ENCODE assay signal across 24 cellular contexts in the genomic region with DNA sequence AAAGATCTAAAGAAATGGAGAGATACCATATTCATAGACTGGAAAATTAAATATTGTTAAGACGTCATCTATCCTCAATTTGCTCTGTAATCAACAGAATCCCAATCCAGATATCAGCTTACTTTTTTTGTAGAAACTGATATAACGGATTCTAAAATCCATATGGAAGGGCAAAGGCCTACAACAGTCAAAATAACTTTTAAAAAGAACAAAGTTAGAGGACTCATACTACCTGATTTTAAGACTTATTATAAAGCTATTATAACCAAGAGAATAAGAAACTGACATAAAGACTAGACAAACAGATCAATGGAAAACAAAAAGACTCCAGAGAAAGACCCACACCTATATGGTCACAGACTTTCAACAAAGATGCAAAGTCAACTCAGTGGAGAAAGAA. TPM values are rescaled to one million over a fixed set of nuclear protein-coding genes. Genes with fewer than 3 reads are reported as not detected.
DNase-seq lines count a peak whose midpoint lies in the region; ATAC-seq and TF ChIP-seq lines count a peak whose summit lies in the region.
"Had no signal": no experiment of that assay in that cellular context is flagged by ENCODE, and none has a peak within 500 bp of the region (broad histone marks: within the 10 kb centered on the region; RNA-seq: fewer than 3 reads in every experiment).

No MANE protein-coding gene starts in this region.

- H3K27me3 ChIP-seq in SU-DHL-6 (ENCODE audit: low read length) (no peaks in the 10 kb centered on the region), mesendoderm (ENCODE audit: insufficient read depth, low read length, poor library complexity) (no peaks in the 10 kb centered on the region)
- H3K27me3 ChIP-seq: adrenal gland, brain microvascular endothelial cell, esophagus squamous epithelium, suprapubic skin had no signal

- H3K79me2 ChIP-seq in SU-DHL-6 (ENCODE audit: insufficient read depth, low read length) (peaks cover 100% of the 10 kb centered on the region), mesendoderm (ENCODE audit: control insufficient read depth, insufficient read depth, low read length) (peaks cover 60% of the 10 kb centered on the region)

- no peak overlapping the region for H2BK120ac ChIP-seq in mesendoderm (ENCODE audit: low read depth, low read length)

- H3K36me3 ChIP-seq in SU-DHL-6 (ENCODE audit: low read length) (peaks cover 57% of the 10 kb centered on the region), mesendoderm (ENCODE audit: control insufficient read depth, insufficient read depth, low read length) (peaks cover 6% of the 10 kb centered on the region)

- DNase-seq in activated naive CD4-positive, alpha-beta T cell treated with anti-CD3 and anti-CD28 coated beads for 36 hours = no peak
- DNase-seq in activated naive CD4-positive, alpha-beta T cell treated with anti-CD3 and anti-CD28 coated beads, Interleukin-2, amount 50 U/mL, for 72 hours (ENCODE audit: low spot score in 2 of 2) = no peak
- DNase-seq in type B pancreatic cell (ENCODE audit: extremely low spot score, unreplicated experiment) (no peak), mesendoderm (no peak), NCI-H82 (lab: John Stamatoyannopoulos, UW) (no peak)
- DNase-seq: activated CD4-positive, alpha-beta memory T cell treated with anti-CD3 and anti-CD28 coated beads, Interleukin-2, amount 10 ng/mL, durations not matched to agents 7 days and 5 days; adrenal gland; brain microvascular endothelial cell; Calu3; EL; esophagus squamous epithelium; HCEC 1CT; IMR-90; mesenchymal stem cell; NCI-H510A treated with DMSO at 0.1 percent for 48 hours; NK-92 treated with Interleukin-12 subunit alpha and Interleukin-12 subunit beta, amount 100 ng/mL, for 24 hours; SHP77; stimulated activated CD4-positive, alpha-beta T cell treated with anti-CD3 and anti-CD28 coated beads, Interleukin-1b, Interleukin-23, amount 100 ng/mL, for 48 hours had no signal

- H2BK15ac ChIP-seq in mesendoderm (replicated peaks; ENCODE audit: low read depth) = no peak overlapping the region

- H3K9me3 Mint-ChIP-seq in activated naive CD4-positive, alpha-beta T cell treated with anti-CD3 and anti-CD28 coated beads for 36 hours = peaks cover 32% of the 10 kb centered on the region
- peaks cover 12 to 28% of the 10 kb centered on the region in 2 donors for H3K9me3 Mint-ChIP-seq in activated naive CD4-positive, alpha-beta T cell treated with anti-CD3 and anti-CD28 coated beads, Interleukin-2, amount 50 U/mL, for 72 hours
- H3K9me3 Mint-ChIP-seq in brain = peaks cover 42 to 72% (median 46%) of the 10 kb centered on the region in 5 experiments
- peaks cover 20% of the 10 kb centered on the region for H3K9me3 Mint-ChIP-seq in type B pancreatic cell

- H4K5ac ChIP-seq in mesendoderm (ENCODE audit: low read length) = no peak overlapping the region

- no peak overlapping the region for H2BK5ac ChIP-seq in mesendoderm (ENCODE audit: low read length)

- H3K4me2 ChIP-seq in SU-DHL-6 (ENCODE audit: low read depth, low read length, poor library complexity, severe bottlenecking) = peak overlapping the region; percentile 33
- no peak overlapping the region for H3K4me2 ChIP-seq in mesendoderm (ENCODE audit: low read length)

- H4K20me1 ChIP-seq in SU-DHL-6 (ENCODE audit: low read depth, low read length) = peaks cover 10% of the 10 kb centered on the region; the same call in 1 of the 2 replicates

- TF ChIP-seq CTCF in SU-DHL-6 (IDR thresholded peaks at IDR 0.05; ENCODE audit: insufficient read depth, low read length, poor library complexity, severe bottlenecking) (no peak), brain (conservative IDR thresholded peaks at IDR 0.05) (no peak), type B pancreatic cell (conservative IDR thresholded peaks at IDR 0.05) (no peak)

- H3K9ac ChIP-seq in SU-DHL-6 (ENCODE audit: low read length) (no peak overlapping the region), mesendoderm (ENCODE audit: low read length) (no peak overlapping the region)

- no peak overlapping the region for H3K18ac ChIP-seq in mesendoderm (ENCODE audit: low read length)

- H3K4me3 ChIP-seq in SU-DHL-6 (ENCODE audit: insufficient read depth, low read length, poor library complexity, severe bottlenecking) (no peak overlapping the region), mesendoderm (ENCODE audit: low read length) (no peak overlapping the region)
- H3K4me3 ChIP-seq: skin epidermis, suprapubic skin had no signal

- H3F3A ChIP-seq in SU-DHL-6 (ENCODE audit: insufficient read depth) = peaks cover 17% of the 10 kb centered on the region; the same call in 1 of the 2 replicates

- no CpG with 5 or more reads among the region's 2 CpGs for WGBS in mesendoderm (ENCODE audit: extremely low coverage, insufficient coverage, low lambda C conversion rate)

- H3K23ac ChIP-seq in mesendoderm (ENCODE audit: low read length) = no peak overlapping the region

- H4K8ac ChIP-seq in mesendoderm (ENCODE audit: low read depth, low read length) = no peak overlapping the region

- CTCF ChIA-PET in activated naive CD4-positive, alpha-beta T cell treated with anti-CD3 and anti-CD28 coated beads for 36 hours (lab: Charles Lee) = no interaction called here

- H3K4me1 Mint-ChIP-seq in activated naive CD4-positive, alpha-beta T cell treated with anti-CD3 and anti-CD28 coated beads for 36 hours (ENCODE audit: low read depth) = peaks cover 70% of the 10 kb centered on the region
- H3K4me1 Mint-ChIP-seq in brain (peaks cover 71% of the 10 kb centered on the region), type B pancreatic cell (ENCODE audit: unreplicated experiment) (peaks cover 23% of the 10 kb centered on the region)

- peaks cover 9% of the 10 kb centered on the region; the same call in 1 of the 2 replicates for H3K9me3 ChIP-seq in SU-DHL-6 (ENCODE audit: insufficient read depth, low read length)
- H3K9me3 ChIP-seq: suprapubic skin had no signal

- peak overlapping the region; percentile 8 for H3K4me3 Mint-ChIP-seq in activated naive CD4-positive, alpha-beta T cell treated with anti-CD3 and anti-CD28 coated beads for 36 hours
- H3K4me3 Mint-ChIP-seq in brain = peak overlapping the region; percentile 48 to 99 (median 78)
- H3K4me3 Mint-ChIP-seq in type B pancreatic cell = peak overlapping the region; percentile 2
- H3K4me3 Mint-ChIP-seq: activated CD4-positive, alpha-beta memory T cell treated with anti-CD3 and anti-CD28 coated beads, Interleukin-2, amount 10 ng/mL, durations not matched to agents 7 days and 5 days had no signal

- H2AFZ ChIP-seq in SU-DHL-6 (ENCODE audit: low read depth, low read length, severe bottlenecking) = no peak overlapping the region

- H3K27me3 Mint-ChIP-seq in activated naive CD4-positive, alpha-beta T cell treated with anti-CD3 and anti-CD28 coated beads for 36 hours (ENCODE audit: low read depth) = no peaks in the 10 kb centered on the region
- H3K27me3 Mint-ChIP-seq in brain (peaks cover 7% of the 10 kb centered on the region), type B pancreatic cell (no peaks in the 10 kb centered on the region)
- H3K27me3 Mint-ChIP-seq: activated CD4-positive, alpha-beta memory T cell treated with anti-CD3 and anti-CD28 coated beads, Interleukin-2, amount 10 ng/mL, durations not matched to agents 7 days and 5 days had no signal

- H3K4me1 ChIP-seq in mesendoderm (ENCODE audit: control insufficient read depth, low read depth, low read length) = peaks cover 13% of the 10 kb centered on the region

- H3K9me2 ChIP-seq in SU-DHL-6 (replicated peaks; ENCODE audit: insufficient read depth, low read length) = no peaks in the 10 kb centered on the region

- intact Hi-C loops in activated naive CD4-positive, alpha-beta T cell treated with anti-CD3 and anti-CD28 coated beads for 36 hours (cut with micrococcal nuclease) = no loop called here

- H3K79me1 ChIP-seq in mesendoderm (ENCODE audit: low read length) = peaks cover 22% of the 10 kb centered on the region

- peaks cover 75% of the 10 kb centered on the region for H3K36me3 Mint-ChIP-seq in activated naive CD4-positive, alpha-beta T cell treated with anti-CD3 and anti-CD28 coated beads for 36 hours (ENCODE audit: low read depth)
- H3K36me3 Mint-ChIP-seq in activated naive CD4-positive, alpha-beta T cell treated with anti-CD3 and anti-CD28 coated beads, Interleukin-2, amount 50 U/mL, for 72 hours = peaks cover 61 to 85% of the 10 kb centered on the region in 2 donors
- H3K36me3 Mint-ChIP-seq in brain (peaks cover 98% of the 10 kb centered on the region), type B pancreatic cell (peaks cover 66% of the 10 kb centered on the region)

- H3K4ac ChIP-seq in mesendoderm (ENCODE audit: low read depth, low read length) = no peak overlapping the region

- H3K27ac ChIP-seq in SU-DHL-6 (ENCODE audit: low read depth, low read length) = no peak overlapping the region
- H3K27ac ChIP-seq in mesendoderm (ENCODE audit: low read depth, low read length) = no peak overlapping the region
- H3K27ac ChIP-seq: adrenal gland, brain microvascular endothelial cell, esophagus squamous epithelium, skin epidermis, suprapubic skin had no signal

- no peak overlapping the region for H3K56ac ChIP-seq in mesendoderm (ENCODE audit: low read length)

- H3K27ac Mint-ChIP-seq in activated naive CD4-positive, alpha-beta T cell treated with anti-CD3 and anti-CD28 coated beads for 36 hours = no peak overlapping the region
- H3K27ac Mint-ChIP-seq in activated naive CD4-positive, alpha-beta T cell treated with anti-CD3 and anti-CD28 coated beads, Interleukin-2, amount 50 U/mL, for 72 hours = no peak overlapping the region
- H3K27ac Mint-ChIP-seq in brain = no peak overlapping the region
- no peak overlapping the region for H3K27ac Mint-ChIP-seq in type B pancreatic cell
- H3K27ac Mint-ChIP-seq: activated CD4-positive, alpha-beta memory T cell treated with anti-CD3 and anti-CD28 coated beads, Interleukin-2, amount 10 ng/mL, durations not matched to agents 7 days and 5 days had no signal

- no peak overlapping the region for H2AK5ac ChIP-seq in mesendoderm (ENCODE audit: low read length)

- ATAC-seq in activated naive CD4-positive, alpha-beta T cell treated with anti-CD3 and anti-CD28 coated beads, Interleukin-2, amount 50 U/mL, for 72 hours = no peak
- no peak for ATAC-seq in HG02798 (IDR thresholded peaks at IDR 0.05; ENCODE audit: poor library complexity, unreplicated experiment)
- ATAC-seq: left lobe of liver had no signal

RNA-seq across cellular contexts. Expression of a gene that starts 6.0 kb away (rescaled TPM):
- total RNA-seq in activated naive CD4-positive, alpha-beta T cell treated with anti-CD3 and anti-CD28 coated beads for 36 hours = 100 to 1,000 TPM; 190 to 200 TPM
- total RNA-seq in activated naive CD4-positive, alpha-beta T cell treated with anti-CD3 and anti-CD28 coated beads, Interleukin-2, amount 50 U/mL, for 72 hours = 100 to 1,000 TPM; 182 to 210 TPM
- 426 TPM for polyA plus RNA-seq in brain (ENCODE audit: insufficient read depth, low read depth, low replicate concordance)
- 127 and 156 TPM in 2 replicates for total RNA-seq in type B pancreatic cell (ENCODE audit: low replicate concordance)
- 181 TPM for polyA plus RNA-seq in mesendoderm (2013, experiment 1 of 2)
- polyA plus RNA-seq in mesendoderm (2013, experiment 2 of 2) = 186 TPM

RNA-seq across cellular contexts. Expression of a gene that starts 6.1 kb away (rescaled TPM):
- total RNA-seq in activated naive CD4-positive, alpha-beta T cell treated with anti-CD3 and anti-CD28 coated beads for 36 hours = 10 to 100 TPM; 33.9 to 35.8 TPM
- total RNA-seq in activated naive CD4-positive, alpha-beta T cell treated with anti-CD3 and anti-CD28 coated beads, Interleukin-2, amount 50 U/mL, for 72 hours = 10 to 100 TPM; 48.0 to 51.4 TPM
- 81.3 TPM for polyA plus RNA-seq in brain (ENCODE audit: insufficient read depth, low read depth, low replicate concordance)
- 15.6 and 36.8 TPM in 2 replicates for total RNA-seq in type B pancreatic cell (ENCODE audit: low replicate concordance)
- polyA plus RNA-seq in mesendoderm (2013, experiment 1 of 2) = 14.1 TPM
- 14.6 TPM for polyA plus RNA-seq in mesendoderm (2013, experiment 2 of 2)

RNA-seq across cellular contexts. Expression of a gene that starts 35.5 kb away (rescaled TPM):
- total RNA-seq in activated naive CD4-positive, alpha-beta T cell treated with anti-CD3 and anti-CD28 coated beads for 36 hours = 1 to 10 TPM; 1.5 to 2.3 TPM
- 1 to 10 TPM; 2.5 to 3.0 TPM for total RNA-seq in activated naive CD4-positive, alpha-beta T cell treated with anti-CD3 and anti-CD28 coated beads, Interleukin-2, amount 50 U/mL, for 72 hours
- polyA plus RNA-seq in brain (ENCODE audit: insufficient read depth, low read depth, low replicate concordance) = 159 TPM
- total RNA-seq in type B pancreatic cell (ENCODE audit: low replicate concordance) = 12.6 and 15.5 TPM in 2 replicates
- 0.67 TPM for polyA plus RNA-seq in mesendoderm (2013, experiment 1 of 2)
- 0.64 TPM for polyA plus RNA-seq in mesendoderm (2013, experiment 2 of 2)

RNA-seq across cellular contexts. Expression of a gene that starts 48.9 kb away (rescaled TPM):
- total RNA-seq in activated naive CD4-positive, alpha-beta T cell treated with anti-CD3 and anti-CD28 coated beads for 36 hours = 1 to 10 TPM; 1.6 to 1.7 TPM
- total RNA-seq in activated naive CD4-positive, alpha-beta T cell treated with anti-CD3 and anti-CD28 coated beads, Interleukin-2, amount 50 U/mL, for 72 hours = 1 to 10 TPM; 1.2 to 2.3 TPM
- 1.5 TPM for polyA plus RNA-seq in brain (ENCODE audit: insufficient read depth, low read depth, low replicate concordance)
- 2.6 and 3.0 TPM in 2 replicates for total RNA-seq in type B pancreatic cell (ENCODE audit: low replicate concordance)
- 0.93 TPM for polyA plus RNA-seq in mesendoderm (2013, experiment 1 of 2)
- polyA plus RNA-seq in mesendoderm (2013, experiment 2 of 2) = 1.1 TPM

RNA-seq across cellular contexts. Expression of a gene that starts 54.4 kb away (rescaled TPM):
- total RNA-seq in activated naive CD4-positive, alpha-beta T cell treated with anti-CD3 and anti-CD28 coated beads for 36 hours = 10 to 100 TPM; 67.0 to 73.4 TPM
- total RNA-seq in activated naive CD4-positive, alpha-beta T cell treated with anti-CD3 and anti-CD28 coated beads, Interleukin-2, amount 50 U/mL, for 72 hours = 10 to 100 TPM; 67.3 to 67.8 TPM
- polyA plus RNA-seq in brain (ENCODE audit: insufficient read depth, low read depth, low replicate concordance) = 94.8 TPM
- total RNA-seq in type B pancreatic cell (ENCODE audit: low replicate concordance) = 14.8 and 28.2 TPM in 2 replicates
- polyA plus RNA-seq in mesendoderm (2013, experiment 1 of 2) = 10.3 TPM
- 11.9 TPM for polyA plus RNA-seq in mesendoderm (2013, experiment 2 of 2)

Comparison
In these comparisons a context has a peak if more than half of its experiments do, and no peak if none do; other contexts are left out.
1. H3K4me3 Mint-ChIP-seq: peak in every context shown above with its lines; median percentile 78 in brain; 8 in activated naive CD4-positive, alpha-beta T cell treated with anti-CD3 and anti-CD28 coated beads for 36 hours; 2 in type B pancreatic cell.